ENCODE assay signal across 9 cellular contexts in genomic region chr20:37383229-37383989, GRCh38. TPM values are rescaled to one million over a fixed set of nuclear protein-coding genes. Genes with fewer than 3 reads are reported as not detected.
A peak's percentile ranks its signal among the peaks of the same experiment; 100 is the strongest.
DNase-seq lines count a peak whose midpoint lies in the region; ATAC-seq and TF ChIP-seq lines count a peak whose summit lies in the region.
"Had no signal": no experiment of that assay in that cellular context is flagged by ENCODE, and none has a peak within 500 bp of the region (broad histone marks: within the 10 kb centered on the region; RNA-seq: fewer than 3 reads in every experiment).

No MANE protein-coding gene starts in this region.

- peaks cover 14% of the 10 kb centered on the region for H3K4me1 Mint-ChIP-seq in GM23338

- H3K27ac Mint-ChIP-seq in GM23338, result no peak overlapping the region

- TF ChIP-seq POLR2A in adrenal gland (IDR thresholded peaks at IDR 0.05), result peak in 1 of 2 donors; percentile 35

- peaks cover 20% of the 10 kb centered on the region for H3K36me3 Mint-ChIP-seq in GM23338 (ENCODE audit: low read depth)

- peak overlapping the region; percentile 59; the same call in 1 of the 2 replicates for H3K4me3 ChIP-seq in GM23338
- peak overlapping the region in 1 of 4 donors; percentile 68 for H3K4me3 ChIP-seq in adrenal gland
- H3K4me3 ChIP-seq: body of pancreas had no signal

- intact Hi-C loops in adrenal gland (cut with DNase I), result loop anchor here in 1 of 2 donors (10.0 kb wide), 1 partner anchor 189 kb away; no protein-coding TSS in a partner anchor

- in situ Hi-C loops in ACHN (cut with HindIII; ENCODE audit: low pct_ligation_motif_present, low pct_unique_long_range_greater_than_20kb, low sequenced_read_pairs), result no loop called here

- H3K9me3 ChIP-seq in adrenal gland (replicated peaks in 1 of 3), result no peaks in the 10 kb centered on the region
- H3K9me3 ChIP-seq: body of pancreas had no signal

- no peaks in the 10 kb centered on the region for H3K9me3 Mint-ChIP-seq in GM23338

- H3K4me1 ChIP-seq in GM23338 (ENCODE audit: insufficient read depth) (peaks cover 8% of the 10 kb centered on the region; the same call in 1 of the 2 replicates), adrenal gland (replicated peaks in 1 of 2) (peaks cover 19 to 57% of the 10 kb centered on the region in 2 donors)

- H3K4me2 ChIP-seq in GM23338, result peak overlapping the region; percentile 82

- peak overlapping the region; percentile 78 for H2AFZ ChIP-seq in GM23338

- TF ChIP-seq CTCF in GM23338 (conservative IDR thresholded peaks at IDR 0.05; ENCODE audit: low read depth in 2 of 2) (no peak), adrenal gland (IDR thresholded peaks at IDR 0.05) (no peak)

- peaks cover 17% of the 10 kb centered on the region for H3K27me3 Mint-ChIP-seq in GM23338 (ENCODE audit: insufficient read depth, low read depth, poor library complexity)

- 0 out of 2 replicates have a peak, but pooled peaks cover 5% of the 10 kb centered on the region for H3F3A ChIP-seq in GM23338 (replicated peaks; ENCODE audit: low read depth)

- H3K79me2 ChIP-seq in GM23338 (replicated peaks; ENCODE audit: insufficient read depth), result 0 out of 2 replicates have a peak, but pooled peaks cover 3% of the 10 kb centered on the region

- no peaks in the 10 kb centered on the region for H3K27me3 ChIP-seq in GM23338 (ENCODE audit: insufficient read depth)
- H3K27me3 ChIP-seq in adrenal gland, result no peaks in the 10 kb centered on the region
- H3K27me3 ChIP-seq: body of pancreas had no signal

- H3K4me3 Mint-ChIP-seq in GM23338, result peak overlapping the region; percentile 16; the same call in 1 of the 3 replicates

- no peaks in the 10 kb centered on the region for H3K9me2 ChIP-seq in GM23338 (ENCODE audit: insufficient read depth)

- WGBS in adrenal gland, 4 donors, result 45 to 61% (median 56%) methylated on average over 20 to 25 of the region's 25 CpGs

- no peak for ATAC-seq in GM23338
- ATAC-seq in GM19324 (IDR thresholded peaks at IDR 0.05; ENCODE audit: low FRiP score, unreplicated experiment), result no peak
- ATAC-seq: body of pancreas had no signal

- H4K20me1 ChIP-seq in GM23338 (replicated peaks; ENCODE audit: insufficient read depth), result no peaks in the 10 kb centered on the region

- DNase-seq in ACHN (peak; percentile 38), GM23338 (ENCODE audit: low spot score) (no peak), adrenal gland (peak; percentile 81 to 96 (median 89)), lung microvascular endothelial cell (ENCODE audit: low read depth in 2 of 2) (peak; percentile 67 to 73), GDM1 (lab: John Stamatoyannopoulos, UW) (no peak), germinal center (ENCODE audit: low spot score) (no peak), SIG-M5 (lab: John Stamatoyannopoulos, UW) (no peak)

- H3K27ac ChIP-seq in GM23338 (ENCODE audit: low read depth) (no peak overlapping the region), adrenal gland (peak overlapping the region; percentile 34 to 87 (median 67))
- H3K27ac ChIP-seq: body of pancreas had no signal

- no peaks in the 10 kb centered on the region for H3K36me3 ChIP-seq in GM23338 (ENCODE audit: insufficient read depth)
- peaks cover 0 to 24% of the 10 kb centered on the region in 2 donors for H3K36me3 ChIP-seq in adrenal gland (replicated peaks in 1 of 2)

TF ChIP-seq in GM23338, 12 proteins besides CTCF, POLR2A, EP300 and RAD21 (continues in another document):
- TF ChIP-seq CREB1 (CRISPR knock-in tag; IDR thresholded peaks at IDR 0.05; ENCODE audit: low read depth), result no peak
- no peak for TF ChIP-seq STAT1 (IDR thresholded peaks at IDR 0.05; ENCODE audit: unreplicated experiment)
- TF ChIP-seq, protein P1, sequence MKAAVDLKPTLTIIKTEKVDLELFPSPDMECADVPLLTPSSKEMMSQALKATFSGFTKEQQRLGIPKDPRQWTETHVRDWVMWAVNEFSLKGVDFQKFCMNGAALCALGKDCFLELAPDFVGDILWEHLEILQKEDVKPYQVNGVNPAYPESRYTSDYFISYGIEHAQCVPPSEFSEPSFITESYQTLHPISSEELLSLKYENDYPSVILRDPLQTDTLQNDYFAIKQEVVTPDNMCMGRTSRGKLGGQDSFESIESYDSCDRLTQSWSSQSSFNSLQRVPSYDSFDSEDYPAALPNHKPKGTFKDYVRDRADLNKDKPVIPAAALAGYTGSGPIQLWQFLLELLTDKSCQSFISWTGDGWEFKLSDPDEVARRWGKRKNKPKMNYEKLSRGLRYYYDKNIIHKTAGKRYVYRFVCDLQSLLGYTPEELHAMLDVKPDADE (IDR thresholded peaks at IDR 0.05), result no peak
- no peak for TF ChIP-seq REST (IDR thresholded peaks at IDR 0.05; ENCODE audit: unreplicated experiment)

RNA-seq across cellular contexts. Expression of gene SRC, which starts 37.5 kb away (rescaled TPM):
- total RNA-seq in GM23338 (2014; rRNA removed; shearing (Covaris generic)), result 25.9 and 34.6 TPM in 2 replicates
- polyA plus RNA-seq in GM23338 (2016; fragmentation: Nextera tagmentation; extraction: Ambion mirVana), result 7.1 and 8.0 TPM in 2 replicates
- total RNA-seq in adrenal gland, result 10 to 100 TPM; 40.1 to 83.0 (median 58.5) TPM
- polyA plus RNA-seq in adrenal gland, result 10 to 100 TPM; 45.6 to 68.6 (median 49.0) TPM
- total RNA-seq in lung microvascular endothelial cell, result 1.4 and 4.1 TPM in 2 replicates

Comparison
In these comparisons a context has a peak if more than half of its experiments do, and no peak if none do; other contexts are left out.
1. DNase-seq: peak in ACHN (single experiment), adrenal gland (7 of 7) and lung microvascular endothelial cell (2 of 2); none in GM23338 (single experiment), GDM1 (single experiment), germinal center (single experiment) and SIG-M5 (single experiment).